Comparison of ENCODE assay signal across 16 cellular contexts in the genomic region with DNA sequence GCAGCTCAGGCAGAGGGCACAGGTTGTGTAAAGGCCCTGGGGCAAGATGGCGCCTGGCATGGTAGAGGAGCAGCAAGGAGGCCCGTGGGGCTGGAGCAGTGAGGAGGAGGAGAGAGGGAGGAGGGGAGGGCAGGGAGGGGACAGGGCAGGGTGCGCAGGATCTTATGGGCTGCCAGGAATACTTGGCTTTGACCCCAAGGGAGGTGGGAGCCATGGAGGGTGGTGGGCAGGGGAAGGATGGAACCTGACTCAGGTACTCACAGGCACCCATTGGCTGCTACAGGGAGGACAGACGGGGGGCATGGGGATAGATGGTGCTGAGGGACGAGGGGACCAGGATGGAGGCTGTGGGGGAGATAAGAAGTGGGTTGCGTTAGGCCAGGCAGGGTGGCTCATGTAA. TPM values are rescaled to one million over a fixed set of nuclear protein-coding genes. Genes with fewer than 3 reads are reported as not detected.
DNase-seq lines count a peak whose midpoint lies in the region; ATAC-seq and TF ChIP-seq lines count a peak whose summit lies in the region.
"Had no signal": no experiment of that assay in that cellular context is flagged by ENCODE, and none has a peak within 500 bp of the region (broad histone marks: within the 10 kb centered on the region; RNA-seq: fewer than 3 reads in every experiment).

No MANE protein-coding gene starts in this region.

- TF ChIP-seq EP300 in sigmoid colon (IDR thresholded peaks at IDR 0.05), result no peak

- peaks cover 11% of the 10 kb centered on the region for H3F3A ChIP-seq in GM23338 (replicated peaks; ENCODE audit: low read depth)

- peak overlapping the region; percentile 79 for H3K27ac Mint-ChIP-seq in memory B cell
- H3K27ac Mint-ChIP-seq in T-cell, result no peak overlapping the region
- no peak overlapping the region for H3K27ac Mint-ChIP-seq in GM23338

- H3K9me2 ChIP-seq in GM23338 (ENCODE audit: insufficient read depth), result no peaks in the 10 kb centered on the region
- H3K9me2 ChIP-seq: SK-N-SH had no signal

- no peak overlapping the region for H2AFZ ChIP-seq in GM23338

- no peaks in the 10 kb centered on the region for H3K79me2 ChIP-seq in GM23338 (replicated peaks; ENCODE audit: insufficient read depth)

- DNase-seq in RWPE1 (ENCODE audit: low spot score), result no peak
- DNase-seq in memory B cell (ENCODE audit: low spot score in 2 of 2), result no peak
- DNase-seq in sigmoid colon, result no peak
- no peak for DNase-seq in T-cell
- DNase-seq in GM23338 (ENCODE audit: low spot score), result no peak
- DNase-seq: DND-41, HCEC 1CT, KG1, NCI-H1105 treated with DMSO at 0.1 percent for 48 hours, NCI-H1694 treated with DMSO at 0.1 percent for 48 hours, NCI-H82, SHP77 treated with DMSO at 0.1 percent for 48 hours, SK-N-SH had no signal

- CTCF ChIA-PET in RWPE1 (lab: Yijun Ruan, JAX), result interaction anchor here (0.6 kb wide), 1 partner anchor 63 kb away, joined by 3 read pairs; no protein-coding TSS in a partner anchor
- CTCF ChIA-PET in T-cell (lab: Charles Lee), result no interaction called here

- ATAC-seq in memory B cell (ENCODE audit: low read depth) (no peak), T-cell (replicated peaks in 1 of 4) (no peak), HG02588 (IDR thresholded peaks at IDR 0.05; ENCODE audit: unreplicated experiment) (no peak), GM23338 (no peak)

- TF ChIP-seq CTCF in RWPE1 (conservative IDR thresholded peaks at IDR 0.05; ENCODE audit: low read depth) (no peak), sigmoid colon (IDR thresholded peaks at IDR 0.05) (no peak), GM23338 (conservative IDR thresholded peaks at IDR 0.05; ENCODE audit: low read depth in 2 of 2) (no peak)

- POLR2A ChIA-PET in RWPE1 (lab: Yijun Ruan, JAX; ENCODE audit: low non-redundant PET) (interaction anchor here (0.6 to 0.7 kb wide), 2 partner anchors 15 to 575 kb away, joined by 3 to 5 read pairs; no protein-coding TSS in a partner anchor), T-cell (lab: Charles Lee) (no interaction called here)

- H3K36me3 ChIP-seq in BLaER1 (peaks cover 26% of the 10 kb centered on the region), sigmoid colon (no peaks in the 10 kb centered on the region), GM23338 (ENCODE audit: insufficient read depth) (no peaks in the 10 kb centered on the region)

- H3K27me3 Mint-ChIP-seq in memory B cell (no peaks in the 10 kb centered on the region), T-cell (no peaks in the 10 kb centered on the region), GM23338 (ENCODE audit: insufficient read depth, low read depth, poor library complexity) (peaks cover 9% of the 10 kb centered on the region)

- H3K4me2 ChIP-seq in BLaER1 (0 out of 2 replicates have a peak overlapping the region, but pooled peaks have one; percentile 19), GM23338 (no peak overlapping the region)
- H3K4me2 ChIP-seq: SK-N-SH had no signal

- no peak overlapping the region for H3K27ac ChIP-seq in BLaER1
- peak overlapping the region; percentile 37 for H3K27ac ChIP-seq in RWPE1
- peak overlapping the region in 3 of 4 donors; percentile 95 to 97 (median 95) for H3K27ac ChIP-seq in sigmoid colon
- H3K27ac ChIP-seq in GM23338 (ENCODE audit: low read depth), result no peak overlapping the region
- H3K27ac ChIP-seq: C4-2B had no signal

- WGBS in sigmoid colon, 2 donors, result 92 to 94% methylated on average over 6 of the region's 6 CpGs

- no peak overlapping the region for H3K4me3 ChIP-seq in BLaER1
- H3K4me3 ChIP-seq in sigmoid colon, result no peak overlapping the region
- H3K4me3 ChIP-seq in GM23338, result no peak overlapping the region

- TF ChIP-seq POLR2A in sigmoid colon (IDR thresholded peaks at IDR 0.05), result no peak

- H3K4me3 Mint-ChIP-seq in memory B cell (peak overlapping the region; percentile 47), T-cell (peak overlapping the region in 1 of 3 donors; percentile 16), GM23338 (no peak overlapping the region)

- intact Hi-C loops in sigmoid colon (cut with DNase I), result loop anchor here (10.0 kb wide), 1 partner anchor 678 kb away; no protein-coding TSS in a partner anchor

- peaks cover 72% of the 10 kb centered on the region for H3K4me1 ChIP-seq in BLaER1
- H3K4me1 ChIP-seq in sigmoid colon, result peaks cover 0 to 61% (median 40%) of the 10 kb centered on the region in 4 donors
- peaks cover 5% of the 10 kb centered on the region; the same call in 1 of the 2 replicates for H3K4me1 ChIP-seq in GM23338 (ENCODE audit: insufficient read depth)

- H3K4me1 Mint-ChIP-seq in memory B cell (peaks cover 23% of the 10 kb centered on the region), T-cell (peaks cover 24 to 30% (median 27%) of the 10 kb centered on the region in 3 donors), GM23338 (peaks cover 6% of the 10 kb centered on the region)

- no peaks in the 10 kb centered on the region for H4K20me1 ChIP-seq in BLaER1
- H4K20me1 ChIP-seq in GM23338 (replicated peaks; ENCODE audit: insufficient read depth), result no peaks in the 10 kb centered on the region

- H3K36me3 Mint-ChIP-seq in memory B cell, result peaks cover 8% of the 10 kb centered on the region
- no peaks in the 10 kb centered on the region for H3K36me3 Mint-ChIP-seq in T-cell
- no peaks in the 10 kb centered on the region for H3K36me3 Mint-ChIP-seq in GM23338 (ENCODE audit: low read depth)

- H3K9me3 ChIP-seq in BLaER1, result no peaks in the 10 kb centered on the region
- no peaks in the 10 kb centered on the region for H3K9me3 ChIP-seq in sigmoid colon
- H3K9me3 ChIP-seq: SK-N-SH had no signal

- H3K9ac ChIP-seq in BLaER1, result no peak overlapping the region
- H3K9ac ChIP-seq: SK-N-SH had no signal

- H3K9me3 Mint-ChIP-seq in memory B cell, result no peaks in the 10 kb centered on the region
- H3K9me3 Mint-ChIP-seq in T-cell, result no peaks in the 10 kb centered on the region
- H3K9me3 Mint-ChIP-seq in GM23338, result no peaks in the 10 kb centered on the region

- H3K27me3 ChIP-seq in BLaER1, result no peaks in the 10 kb centered on the region
- H3K27me3 ChIP-seq in sigmoid colon, result no peaks in the 10 kb centered on the region
- H3K27me3 ChIP-seq in GM23338 (ENCODE audit: insufficient read depth), result no peaks in the 10 kb centered on the region

TF ChIP-seq in GM23338, 12 proteins besides CTCF, POLR2A, EP300 and RAD21 (continues in another document):
- TF ChIP-seq EZH2 (IDR thresholded peaks at IDR 0.05; ENCODE audit: low read depth, unreplicated experiment), result no peak
- no peak for TF ChIP-seq POLR2AphosphoS5 (IDR thresholded peaks at IDR 0.05; ENCODE audit: low read depth)
- TF ChIP-seq ZNF114 (CRISPR knock-in tag; IDR thresholded peaks at IDR 0.05), result no peak
- no peak for TF ChIP-seq CREB1 (CRISPR knock-in tag; IDR thresholded peaks at IDR 0.05; ENCODE audit: low read depth)
- TF ChIP-seq, protein P1, sequence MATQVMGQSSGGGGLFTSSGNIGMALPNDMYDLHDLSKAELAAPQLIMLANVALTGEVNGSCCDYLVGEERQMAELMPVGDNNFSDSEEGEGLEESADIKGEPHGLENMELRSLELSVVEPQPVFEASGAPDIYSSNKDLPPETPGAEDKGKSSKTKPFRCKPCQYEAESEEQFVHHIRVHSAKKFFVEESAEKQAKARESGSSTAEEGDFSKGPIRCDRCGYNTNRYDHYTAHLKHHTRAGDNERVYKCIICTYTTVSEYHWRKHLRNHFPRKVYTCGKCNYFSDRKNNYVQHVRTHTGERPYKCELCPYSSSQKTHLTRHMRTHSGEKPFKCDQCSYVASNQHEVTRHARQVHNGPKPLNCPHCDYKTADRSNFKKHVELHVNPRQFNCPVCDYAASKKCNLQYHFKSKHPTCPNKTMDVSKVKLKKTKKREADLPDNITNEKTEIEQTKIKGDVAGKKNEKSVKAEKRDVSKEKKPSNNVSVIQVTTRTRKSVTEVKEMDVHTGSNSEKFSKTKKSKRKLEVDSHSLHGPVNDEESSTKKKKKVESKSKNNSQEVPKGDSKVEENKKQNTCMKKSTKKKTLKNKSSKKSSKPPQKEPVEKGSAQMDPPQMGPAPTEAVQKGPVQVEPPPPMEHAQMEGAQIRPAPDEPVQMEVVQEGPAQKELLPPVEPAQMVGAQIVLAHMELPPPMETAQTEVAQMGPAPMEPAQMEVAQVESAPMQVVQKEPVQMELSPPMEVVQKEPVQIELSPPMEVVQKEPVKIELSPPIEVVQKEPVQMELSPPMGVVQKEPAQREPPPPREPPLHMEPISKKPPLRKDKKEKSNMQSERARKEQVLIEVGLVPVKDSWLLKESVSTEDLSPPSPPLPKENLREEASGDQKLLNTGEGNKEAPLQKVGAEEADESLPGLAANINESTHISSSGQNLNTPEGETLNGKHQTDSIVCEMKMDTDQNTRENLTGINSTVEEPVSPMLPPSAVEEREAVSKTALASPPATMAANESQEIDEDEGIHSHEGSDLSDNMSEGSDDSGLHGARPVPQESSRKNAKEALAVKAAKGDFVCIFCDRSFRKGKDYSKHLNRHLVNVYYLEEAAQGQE (IDR thresholded peaks at IDR 0.05; ENCODE audit: unreplicated experiment), result no peak
- TF ChIP-seq STAT1 (IDR thresholded peaks at IDR 0.05; ENCODE audit: unreplicated experiment), result no peak
- TF ChIP-seq EZH2phosphoT487 (IDR thresholded peaks at IDR 0.05; ENCODE audit: unreplicated experiment), result no peak
- no peak for TF ChIP-seq JUNB (IDR thresholded peaks at IDR 0.05; ENCODE audit: unreplicated experiment)

RNA-seq across cellular contexts. Expression of a gene that starts 3.3 kb away (rescaled TPM):
- total RNA-seq in sigmoid colon (10 to 100 TPM; 18.9 to 25.2 (median 20.0) TPM), T-cell (10 to 100 TPM; 10.8 to 23.0 (median 19.5) TPM)
- polyA plus RNA-seq in sigmoid colon (10 to 100 TPM in 1 of 3 donors, 1 to 10 TPM in 2; 3.7 to 17.1 (median 4.8) TPM), GM23338 (2016; fragmentation: Nextera tagmentation; extraction: Ambion mirVana) (2.7 and 3.2 TPM in 2 replicates)
- total RNA-seq in GM23338 (2014; rRNA removed; shearing (Covaris generic)), result 3.3 and 4.1 TPM in 2 replicates

RNA-seq across cellular contexts. Expression of a gene that starts 27.5 kb away (rescaled TPM):
- total RNA-seq in sigmoid colon (10 to 100 TPM; 25.7 to 37.4 (median 34.0) TPM), T-cell (10 to 100 TPM; 27.5 to 46.4 (median 38.3) TPM)
- polyA plus RNA-seq in sigmoid colon (100 to 1,000 TPM in 1 of 3 donors, 10 to 100 TPM in 2; 34.2 to 200 (median 55.3) TPM), GM23338 (2016; fragmentation: Nextera tagmentation; extraction: Ambion mirVana) (99.5 and 99.7 TPM in 2 replicates)
- 42.3 and 49.4 TPM in 2 replicates for total RNA-seq in GM23338 (2014; rRNA removed; shearing (Covaris generic))

Comparison
In these comparisons a context has a peak if more than half of its experiments do, and no peak if none do; other contexts are left out.
1. H3K27ac ChIP-seq: peak in RWPE1 (single experiment) and sigmoid colon (3 of 4); none in BLaER1 (single experiment) and GM23338 (single experiment).